ENCODE assay signal across 17 cellular contexts in the genomic region with DNA sequence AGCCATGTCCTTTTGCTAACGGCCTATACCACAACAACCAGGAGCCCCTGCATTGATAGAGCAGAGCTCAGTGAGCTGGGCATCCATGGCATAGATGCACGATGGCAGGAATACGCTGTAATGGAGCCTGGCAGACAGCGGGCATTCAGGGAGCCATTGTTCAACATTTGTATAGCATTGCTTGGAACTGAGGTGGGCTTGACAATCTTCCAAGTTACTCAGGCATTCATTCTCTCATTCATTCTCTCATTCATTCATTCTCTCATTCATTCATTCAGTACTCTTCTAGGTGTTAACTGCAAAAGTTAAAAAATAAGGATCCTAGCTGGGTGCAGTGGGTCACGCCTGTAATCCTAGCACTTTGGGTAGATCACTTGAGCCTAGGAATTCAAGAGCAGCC.
DNase-seq lines count a peak whose midpoint lies in the region; ATAC-seq and TF ChIP-seq lines count a peak whose summit lies in the region.
"Had no signal": no experiment of that assay in that cellular context is flagged by ENCODE, and none has a peak within 500 bp of the region (broad histone marks: within the 10 kb centered on the region; RNA-seq: fewer than 3 reads in every experiment).

No MANE protein-coding gene starts in this region.

- no peak overlapping the region for H2BK5ac ChIP-seq in mesenchymal stem cell (ENCODE audit: low read depth, low read length, poor library complexity, severe bottlenecking)

- H3K18ac ChIP-seq in mesenchymal stem cell (ENCODE audit: low read depth in 1 of 2, low read length in 2 of 2): peak overlapping the region in 1 of 2 experiments; percentile 1

- DNase-seq in cardiac muscle cell (ENCODE audit: low read depth in 1 of 2, low spot score in 1 of 2): no peak
- DNase-seq in right atrium auricular region (ENCODE audit: low spot score): no peak
- DNase-seq in SK-N-MC (ENCODE audit: low read depth, low spot score): no peak
- no peak for DNase-seq in mesenchymal stem cell
- DNase-seq in NCI-H1436 treated with DMSO at 0.1 percent for 48 hours (lab: John Stamatoyannopoulos, UW): no peak
- no peak for DNase-seq in adrenal gland
- DNase-seq: CD4-positive, alpha-beta memory T cell; DMS153; DMS79; GDM1; HCEC 1CT had no signal

- no peak overlapping the region for H3K9ac ChIP-seq in SK-N-MC (ENCODE audit: insufficient read length)
- no peak overlapping the region for H3K9ac ChIP-seq in mesenchymal stem cell (ENCODE audit: low read length)
- H3K9ac ChIP-seq: BLaER1 had no signal

- no peak overlapping the region for H3K23ac ChIP-seq in mesenchymal stem cell (ENCODE audit: low read length in 2 of 2)

- no peak overlapping the region for H2BK120ac ChIP-seq in mesenchymal stem cell (ENCODE audit: low read depth, low read length)

- no peak overlapping the region for H3K4ac ChIP-seq in mesenchymal stem cell (ENCODE audit: low read depth in 1 of 2, low read length in 2 of 2)

- TF ChIP-seq CTCF in cardiac muscle cell (IDR thresholded peaks at IDR 0.05; ENCODE audit: low read depth, low read length) (no peak), right atrium auricular region (IDR thresholded peaks at IDR 0.05) (no peak), adrenal gland (IDR thresholded peaks at IDR 0.05) (no peak)

- H2BK12ac ChIP-seq in mesenchymal stem cell (ENCODE audit: low read length in 2 of 2): peak overlapping the region in 1 of 2 experiments; percentile 42

- H2AK5ac ChIP-seq in mesenchymal stem cell (ENCODE audit: low read length, severe bottlenecking): no peak overlapping the region

- H3K36me3 ChIP-seq in cardiac muscle cell (peaks cover 72% of the 10 kb centered on the region), right atrium auricular region (peaks cover 42% of the 10 kb centered on the region), SK-N-MC (ENCODE audit: insufficient read depth, low read length) (no peaks in the 10 kb centered on the region), mesenchymal stem cell (ENCODE audit: control insufficient read depth in 1 of 2, insufficient read depth in 2 of 2, low read depth in 1 of 2, low read length in 2 of 2) (no peaks in the 10 kb centered on the region), adrenal gland (replicated peaks in 1 of 2) (no peaks in the 10 kb centered on the region)
- H3K36me3 ChIP-seq: BLaER1 had no signal

- H4K8ac ChIP-seq in mesenchymal stem cell (ENCODE audit: low read length): peak overlapping the region; percentile 42

- H3K27ac ChIP-seq in cardiac muscle cell (peak overlapping the region; percentile 59), right atrium auricular region (peak overlapping the region in 1 of 2 donors; percentile 79), SK-N-MC (peak overlapping the region; percentile 99), mesenchymal stem cell (ENCODE audit: low read length, poor library complexity, severe bottlenecking) (no peak overlapping the region), adrenal gland (peak overlapping the region in 1 of 5 donors; percentile 4)
- H3K27ac ChIP-seq: 22Rv1, A549, BLaER1, HL-60 had no signal

- no peaks in the 10 kb centered on the region for H3K79me1 ChIP-seq in mesenchymal stem cell (replicated peaks; ENCODE audit: low read length, poor library complexity, severe bottlenecking)

- H3K27me3 ChIP-seq in cardiac muscle cell (no peaks in the 10 kb centered on the region), right atrium auricular region (no peaks in the 10 kb centered on the region), mesenchymal stem cell (ENCODE audit: control insufficient read depth in 1 of 2, insufficient read depth in 1 of 2, low read length in 2 of 2) (peaks cover 0 to 8% of the 10 kb centered on the region in 2 experiments), adrenal gland (no peaks in the 10 kb centered on the region)
- H3K27me3 ChIP-seq: BLaER1 had no signal

- peak overlapping the region; percentile 18 for H4K91ac ChIP-seq in mesenchymal stem cell (ENCODE audit: low read length)

- intact Hi-C loops in adrenal gland (cut with DNase I): loop anchor here in 1 of 2 donors (5.0 kb wide), 1 partner anchor 85 kb away; no protein-coding TSS in a partner anchor

- H3K4me3 ChIP-seq in cardiac muscle cell (no peak overlapping the region), right atrium auricular region (no peak overlapping the region), SK-N-MC (no peak overlapping the region), mesenchymal stem cell (ENCODE audit: insufficient read depth in 1 of 2, low read depth in 1 of 2, low read length in 2 of 2) (no peak overlapping the region), adrenal gland (no peak overlapping the region)
- H3K4me3 ChIP-seq: A549, BLaER1, GM23338 had no signal

- H3K9me3 ChIP-seq in cardiac muscle cell (ENCODE audit: low read depth) (no peaks in the 10 kb centered on the region), right atrium auricular region (no peaks in the 10 kb centered on the region), SK-N-MC (ENCODE audit: low read depth, low read length) (no peaks in the 10 kb centered on the region), mesenchymal stem cell (ENCODE audit: control insufficient read depth, low read length) (no peaks in the 10 kb centered on the region), adrenal gland (replicated peaks in 1 of 3) (no peaks in the 10 kb centered on the region)
- H3K9me3 ChIP-seq: A549, BLaER1 had no signal

- no peaks in the 10 kb centered on the region for H3K4me1 ChIP-seq in cardiac muscle cell (ENCODE audit: low read depth)
- peaks cover 0 to 38% of the 10 kb centered on the region in 2 donors for H3K4me1 ChIP-seq in right atrium auricular region
- H3K4me1 ChIP-seq in mesenchymal stem cell (ENCODE audit: control insufficient read depth, insufficient read depth, low read depth, low read length): peaks cover 2% of the 10 kb centered on the region
- H3K4me1 ChIP-seq in adrenal gland (replicated peaks in 1 of 2): no peaks in the 10 kb centered on the region

- no peak overlapping the region for H3K14ac ChIP-seq in mesenchymal stem cell (ENCODE audit: low read length in 2 of 2)

- no peak for TF ChIP-seq POLR2A in adrenal gland (IDR thresholded peaks at IDR 0.05)

- no peak overlapping the region for H2AFZ ChIP-seq in mesenchymal stem cell (ENCODE audit: low read depth, low read length)
- H2AFZ ChIP-seq: GM23338 had no signal

- H3K4me2 ChIP-seq in mesenchymal stem cell (ENCODE audit: low read length, poor library complexity, severe bottlenecking): no peak overlapping the region
- H3K4me2 ChIP-seq: A549, BLaER1, GM23338 had no signal

- H2BK15ac ChIP-seq in mesenchymal stem cell (ENCODE audit: low read depth, poor library complexity, severe bottlenecking): no peak overlapping the region

- 88% methylated on average over 4 of the region's 5 CpGs for WGBS in mesenchymal stem cell
- 79 to 96% (median 92%) methylated on average over 5 of the region's 5 CpGs for WGBS in adrenal gland, 4 donors

- no peak for ATAC-seq in HG03097 (IDR thresholded peaks at IDR 0.05; ENCODE audit: low FRiP score, unreplicated experiment)
- ATAC-seq: A549, GM23338 had no signal
